ENCODE assay signal across 14 cellular contexts in the genomic region with DNA sequence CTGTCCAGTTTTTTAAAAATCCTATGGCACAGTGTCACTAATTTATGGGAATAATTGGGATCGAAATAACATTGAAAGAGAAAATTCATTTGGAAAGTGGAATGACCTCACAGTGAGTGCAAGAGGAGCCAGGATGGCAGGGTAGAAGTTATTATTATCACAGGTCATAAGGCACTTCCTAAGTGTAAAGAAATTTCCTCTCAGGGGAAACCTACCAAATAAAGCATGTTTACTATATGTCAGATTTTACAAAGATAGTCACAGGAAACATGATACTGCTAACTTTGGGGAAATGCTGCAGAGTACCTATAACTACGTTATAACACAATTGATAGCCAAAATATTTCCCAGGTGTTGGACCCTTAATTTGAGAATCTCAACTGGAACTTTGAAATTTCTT.
"Had no signal": no experiment of that assay in that cellular context is flagged by ENCODE, and none has a peak within 500 bp of the region (broad histone marks: within the 10 kb centered on the region; RNA-seq: fewer than 3 reads in every experiment).

No MANE protein-coding gene starts in this region.

- H3K9me3 ChIP-seq: sigmoid colon, suprapubic skin, upper lobe of right lung had no signal

- H3K4me3 ChIP-seq: sigmoid colon, suprapubic skin, upper lobe of right lung had no signal

- H3K27me3 ChIP-seq: brain microvascular endothelial cell, sigmoid colon, suprapubic skin, upper lobe of right lung had no signal

- H3K4me1 ChIP-seq: sigmoid colon, suprapubic skin had no signal

- H3K36me3 ChIP-seq: brain microvascular endothelial cell, sigmoid colon, suprapubic skin, upper lobe of right lung had no signal

- H3K27ac ChIP-seq: brain microvascular endothelial cell, sigmoid colon, suprapubic skin, upper lobe of right lung had no signal

- DNase-seq: activated CD4-positive, CD25-positive, alpha-beta regulatory T cell; activated effector memory CD4-positive, alpha-beta T cell treated with anti-CD3 and anti-CD28 coated beads, Interleukin-2, amount 50 U/mL, for 16 hours; activated T-cell treated with anti-CD3 and anti-CD28 coated beads, Interleukin-2, amount 50 U/mL, for 24 hours; amniotic stem cell; brain microvascular endothelial cell; endodermal cell; head of caudate nucleus; left colon; sigmoid colon; stimulated activated CD4-positive, alpha-beta T cell treated with anti-CD3 and anti-CD28 coated beads, Interleukin-12 subunit alpha, Interleukin-12 subunit beta, amount 100 ng/mL, for 4 hours; stimulated activated naive CD8-positive, alpha-beta T cell treated with anti-CD3 and anti-CD28 coated beads, Interleukin-15, Interleukin-2, amounts not matched to agents 100 U/mL and 50 U/mL, for 24 hours; T-cell; upper lobe of right lung had no signal
